ENCODE assay signal across 8 cellular contexts in the genomic region with DNA sequence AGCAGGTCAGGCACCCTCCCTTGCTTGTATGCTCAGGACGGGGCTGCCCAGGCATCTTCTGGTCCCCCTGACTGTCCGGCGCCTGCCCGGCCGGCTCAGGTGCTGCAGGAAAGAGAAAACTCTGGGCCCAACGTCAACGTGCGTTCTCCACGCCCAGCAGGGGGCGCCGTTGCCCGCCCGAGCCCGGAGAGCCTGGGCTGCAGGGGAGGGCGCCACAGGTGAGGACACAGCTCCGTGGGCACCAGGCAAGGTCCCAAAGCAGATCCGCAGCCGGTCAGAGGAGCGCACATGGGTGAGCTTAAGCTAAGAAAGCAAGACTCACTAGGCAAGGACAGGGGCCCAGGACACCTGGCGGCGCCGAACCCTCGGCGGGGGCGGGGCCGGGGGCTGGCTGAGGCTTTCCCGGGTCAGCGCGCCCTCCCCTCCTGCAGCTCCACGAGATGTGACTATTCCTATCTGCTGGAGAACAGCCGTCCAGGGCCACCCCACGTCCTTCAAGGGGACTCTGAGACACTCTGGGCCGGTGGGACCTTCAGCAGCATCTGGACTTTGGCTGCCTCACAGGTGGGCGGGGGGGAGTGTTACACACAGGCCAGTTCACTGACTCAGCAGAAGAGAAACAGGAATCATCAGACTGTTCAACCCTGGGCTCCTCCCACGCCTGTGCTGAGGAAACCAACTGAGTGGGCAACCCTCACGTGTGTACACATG.
DNase-seq lines count a peak whose midpoint lies in the region; ATAC-seq and TF ChIP-seq lines count a peak whose summit lies in the region.

No MANE protein-coding gene starts in this region.

- no peaks in the 10 kb centered on the region for H3K36me3 ChIP-seq in brain microvascular endothelial cell (replicated peaks)

- H3K27me3 ChIP-seq in brain microvascular endothelial cell (replicated peaks): peaks cover 4% of the 10 kb centered on the region

- no peak for ATAC-seq in GM21381 (IDR thresholded peaks at IDR 0.05; ENCODE audit: unreplicated experiment)
- no peak for ATAC-seq in GM21717 (IDR thresholded peaks at IDR 0.05; ENCODE audit: unreplicated experiment)

- no peak overlapping the region for H3K4me3 ChIP-seq in WI38 (ENCODE audit: low read depth, low read length)
- no peak overlapping the region for H3K4me3 ChIP-seq in brain microvascular endothelial cell (ENCODE audit: low read depth, low read length)

- H3K27ac ChIP-seq in brain microvascular endothelial cell: no peak overlapping the region

- in situ Hi-C loops in brain microvascular endothelial cell (cut with HindIII; ENCODE audit: low pct_ligation_motif_present, low sequenced_read_pairs): no loop called here

- TF ChIP-seq CTCF in GM12873 (IDR thresholded peaks at IDR 0.05; ENCODE audit: insufficient read depth, low read depth, low read length, missing control alignments): peak; percentile 81
- peak; percentile 63 for TF ChIP-seq CTCF in WI38 (IDR thresholded peaks at IDR 0.05; ENCODE audit: low read depth, low read length)
- peak; percentile 82 for TF ChIP-seq CTCF in brain microvascular endothelial cell (IDR thresholded peaks at IDR 0.05; ENCODE audit: low read depth, low read length, missing control alignments)

- DNase-seq in NCI-H1930 (lab: John Stamatoyannopoulos, UW) (peak; percentile 28 to 62), brain microvascular endothelial cell (peak; percentile 7), islet precursor cell (peak; percentile 84)
- peak; percentile 78 for DNase-seq in stimulated activated CD4-positive, alpha-beta T cell treated with anti-CD3 and anti-CD28 coated beads, Interleukin-4, amount 100 ng/mL, for 24 hours

Comparison
In these comparisons a context has a peak if more than half of its experiments do, and no peak if none do; other contexts are left out.
1. DNase-seq: peak in every context shown above with its lines; median percentile 84 in islet precursor cell; 78 in stimulated activated CD4-positive, alpha-beta T cell treated with anti-CD3 and anti-CD28 coated beads, Interleukin-4, amount 100 ng/mL, for 24 hours; 45 in NCI-H1930; 7 in brain microvascular endothelial cell.